Comparison of ENCODE assay signal across 23 cellular contexts in genomic region chrX:117771384-117771783, GRCh38.
DNase-seq lines count a peak whose midpoint lies in the region; ATAC-seq, FAIRE-seq and TF ChIP-seq lines count a peak whose summit lies in the region.
"Had no signal": no experiment of that assay in that cellular context is flagged by ENCODE, and none has a peak within 500 bp of the region (broad histone marks: within the 10 kb centered on the region; RNA-seq: fewer than 3 reads in every experiment).

No MANE protein-coding gene starts in this region.

- H3K23ac ChIP-seq in IMR-90 (ENCODE audit: low read depth, low read length) = no peak overlapping the region

- no peaks in the 10 kb centered on the region for H3K9me3 Mint-ChIP-seq in astrocyte (ENCODE audit: unreplicated experiment)
- peaks cover 42% of the 10 kb centered on the region for H3K9me3 Mint-ChIP-seq in osteocyte (ENCODE audit: unreplicated experiment)
- H3K9me3 Mint-ChIP-seq: CD8-positive, alpha-beta T cell had no signal

- H3K27me3 Mint-ChIP-seq in astrocyte (ENCODE audit: low read depth, unreplicated experiment) (no peaks in the 10 kb centered on the region), osteocyte (ENCODE audit: unreplicated experiment) (no peaks in the 10 kb centered on the region)
- H3K27me3 Mint-ChIP-seq: B cell; CD4-positive, CD25-positive, alpha-beta regulatory T cell had no signal

- ATAC-seq in SK-N-SH treated with all-trans-retinoic acid at 6 μM for 48 hours (no peak), IMR-90 (ENCODE audit: low read depth) (no peak)
- ATAC-seq: CD8-positive, alpha-beta T cell; GM12878; GM23338; HCT116 had no signal

- no peak overlapping the region for H2AK9ac ChIP-seq in IMR-90 (replicated peaks; ENCODE audit: low read depth, low read length, poor library complexity)

- H3K4me1 ChIP-seq in SK-N-SH (ENCODE audit: control insufficient read depth in 1 of 2, insufficient read depth in 2 of 2, low read depth in 1 of 2, low read length in 1 of 2) (no peaks in the 10 kb centered on the region), IMR-90 (ENCODE audit: control insufficient read depth, insufficient read depth, low read length) (no peaks in the 10 kb centered on the region), astrocyte (ENCODE audit: insufficient read depth, low read length) (no peaks in the 10 kb centered on the region)
- H3K4me1 ChIP-seq: BLaER1, Caco-2 had no signal

- no peak overlapping the region for H4K5ac ChIP-seq in IMR-90 (ENCODE audit: low read depth, low read length)

- H3K4me1 Mint-ChIP-seq in astrocyte (ENCODE audit: low read depth, unreplicated experiment) = no peaks in the 10 kb centered on the region
- no peaks in the 10 kb centered on the region for H3K4me1 Mint-ChIP-seq in osteocyte (ENCODE audit: unreplicated experiment)
- H3K4me1 Mint-ChIP-seq: B cell; CD4-positive, CD25-positive, alpha-beta regulatory T cell; GM23338; H9 had no signal

- H2BK20ac ChIP-seq in IMR-90 (ENCODE audit: low read depth, low read length) = no peak overlapping the region

- POLR2A ChIA-PET in SK-N-SH (lab: Yijun Ruan, JAX) (no interaction called here), IMR-90 (lab: Charles Lee; ENCODE audit: unreplicated experiment) (no interaction called here)

- H3K27me3 ChIP-seq in SK-N-SH (ENCODE audit: insufficient read depth) (no peaks in the 10 kb centered on the region), IMR-90 (ENCODE audit: control insufficient read depth, insufficient read depth, low read length) (no peaks in the 10 kb centered on the region), astrocyte (ENCODE audit: insufficient read depth, low read length) (no peaks in the 10 kb centered on the region)
- H3K27me3 ChIP-seq: BLaER1 had no signal

- no TSS peak for BruUV-seq in IMR-90 (replicated peaks; lab: Mats Ljungman, UMichigan)

- TF ChIP-seq RAD21 in SK-N-SH (IDR thresholded peaks at IDR 0.05; ENCODE audit: low read length) (no peak), IMR-90 (IDR thresholded peaks at IDR 0.05; ENCODE audit: low read length) (no peak)

- H3K14ac ChIP-seq in IMR-90 (replicated peaks; ENCODE audit: low read depth, low read length) = no peak overlapping the region

- no peak for DNase-seq in SK-N-SH
- no peak for DNase-seq in IMR-90
- no peak for DNase-seq in astrocyte (ENCODE audit: low read depth)
- DNase-seq in osteocyte (ENCODE audit: extremely low spot score, unreplicated experiment) = no peak
- no peak for DNase-seq in D341Med (ENCODE audit: low spot score)
- no peak for DNase-seq in NCI-H2227 (lab: John Stamatoyannopoulos, UW; ENCODE audit: unreplicated experiment)
- DNase-seq: 8988T; Caco-2; CD4-positive, CD25-positive, alpha-beta regulatory T cell; CD8-positive, alpha-beta T cell; DMS 273 treated with DMSO at 0.1 percent for 48 hours; DMS79; EL; GDM1; H9 had no signal

- H3K9ac ChIP-seq in SK-N-SH = no peak overlapping the region
- no peak overlapping the region for H3K9ac ChIP-seq in IMR-90 (ENCODE audit: low read depth, low read length)
- no peak overlapping the region for H3K9ac ChIP-seq in astrocyte (ENCODE audit: low read length)
- H3K9ac ChIP-seq: BLaER1 had no signal

- no peak overlapping the region for H2AK5ac ChIP-seq in IMR-90 (ENCODE audit: low read depth, low read length)

- H2AFZ ChIP-seq in SK-N-SH (ENCODE audit: low read depth) (no peak overlapping the region), IMR-90 (replicated peaks; ENCODE audit: low read length, poor library complexity) (no peak overlapping the region), astrocyte (ENCODE audit: low read depth, low read length) (no peak overlapping the region)
- H2AFZ ChIP-seq: GM23338 had no signal

- H3K4me3 Mint-ChIP-seq in astrocyte (ENCODE audit: unreplicated experiment) (no peak overlapping the region), osteocyte (ENCODE audit: unreplicated experiment) (no peak overlapping the region)
- H3K4me3 Mint-ChIP-seq: B cell; CD4-positive, CD25-positive, alpha-beta regulatory T cell; CD8-positive, alpha-beta T cell; GM23338; H9 had no signal

- in situ Hi-C loops in IMR-90 (cut with MboI; ENCODE audit: low sequenced_read_pairs) = no loop called here

- no peaks in the 10 kb centered on the region for H3K9me2 ChIP-seq in SK-N-SH

- H3K9me3 ChIP-seq in SK-N-SH (no peaks in the 10 kb centered on the region), IMR-90 (ENCODE audit: control insufficient read depth, insufficient read depth, low read length) (no peaks in the 10 kb centered on the region), astrocyte (ENCODE audit: insufficient read depth, low read depth, low read length) (no peaks in the 10 kb centered on the region)
- H3K9me3 ChIP-seq: Caco-2 had no signal

- H3K4me2 ChIP-seq in SK-N-SH = no peak overlapping the region
- no peak overlapping the region for H3K4me2 ChIP-seq in IMR-90 (ENCODE audit: low read depth, low read length)
- H3K4me2 ChIP-seq in astrocyte (ENCODE audit: low read length) = no peak overlapping the region
- H3K4me2 ChIP-seq: BLaER1, GM23338 had no signal

- H3K36me3 ChIP-seq in SK-N-SH (replicated peaks in 1 of 2; ENCODE audit: control insufficient read depth in 1 of 2, insufficient read depth in 2 of 2, low read length in 1 of 2) (no peaks in the 10 kb centered on the region), IMR-90 (ENCODE audit: control insufficient read depth, insufficient read depth, low read length) (no peaks in the 10 kb centered on the region), astrocyte (ENCODE audit: insufficient read depth, low read length) (no peaks in the 10 kb centered on the region)
- H3K36me3 ChIP-seq: BLaER1 had no signal

- no peak for TF ChIP-seq CTCF in SK-N-SH (IDR thresholded peaks at IDR 0.05)
- TF ChIP-seq CTCF in IMR-90 (conservative IDR thresholded peaks at IDR 0.05; ENCODE audit: low read depth, low read length) = no peak
- TF ChIP-seq CTCF in astrocyte (IDR thresholded peaks at IDR 0.05; ENCODE audit: insufficient read depth, low read depth, low read length) = no peak
- TF ChIP-seq CTCF in osteocyte (IDR thresholded peaks at IDR 0.05) = no peak

- no peaks in the 10 kb centered on the region for H3K36me3 Mint-ChIP-seq in astrocyte (ENCODE audit: low read depth, unreplicated experiment)
- no peaks in the 10 kb centered on the region for H3K36me3 Mint-ChIP-seq in osteocyte (ENCODE audit: unreplicated experiment)
- H3K36me3 Mint-ChIP-seq: CD4-positive, CD25-positive, alpha-beta regulatory T cell; CD8-positive, alpha-beta T cell had no signal

- no peak for TF ChIP-seq POLR2A in IMR-90 (IDR thresholded peaks at IDR 0.05; ENCODE audit: low read depth, low read length)

- no peak overlapping the region for H3K56ac ChIP-seq in IMR-90 (ENCODE audit: extremely low read depth, insufficient read depth, low read length)

- no peak overlapping the region for H3K4ac ChIP-seq in IMR-90 (ENCODE audit: low read depth, low read length)

- dilution Hi-C loops in IMR-90 (cut with HindIII; ENCODE audit: low sequenced_read_pairs, unreplicated experiment) = no loop called here

- no peak overlapping the region for H2BK15ac ChIP-seq in IMR-90 (ENCODE audit: low read depth, low read length)

- no peaks in the 10 kb centered on the region for H3K79me1 ChIP-seq in IMR-90 (ENCODE audit: low read depth in 1 of 2, low read length in 2 of 2)

- H3K4me3 ChIP-seq in SK-N-SH (ENCODE audit: low read depth in 2 of 2, low read length in 1 of 2) (no peak overlapping the region), IMR-90 (ENCODE audit: insufficient read depth, low read depth, low read length) (no peak overlapping the region), astrocyte (ENCODE audit: insufficient read depth, low read depth, low read length) (no peak overlapping the region)
- H3K4me3 ChIP-seq: BLaER1, GM12878, GM23338 had no signal

- no peaks in the 10 kb centered on the region for H3F3A ChIP-seq in SK-N-SH (replicated peaks; ENCODE audit: insufficient read depth)

- H3K27ac Mint-ChIP-seq in astrocyte (ENCODE audit: unreplicated experiment) = no peak overlapping the region
- no peak overlapping the region for H3K27ac Mint-ChIP-seq in osteocyte (ENCODE audit: unreplicated experiment)
- H3K27ac Mint-ChIP-seq: B cell; CD4-positive, CD25-positive, alpha-beta regulatory T cell; CD8-positive, alpha-beta T cell; GM23338; H9 had no signal

- CTCF ChIA-PET in SK-N-SH (lab: Yijun Ruan, JAX) = interaction anchor here (1.0 to 1.3 kb wide), 2 partner anchors 18 to 214 kb away, joined by 3 to 4 read pairs; no protein-coding TSS in a partner anchor
- CTCF ChIA-PET in IMR-90 (lab: Yijun Ruan, JAX) = no interaction called here

- H3K18ac ChIP-seq in IMR-90 (ENCODE audit: low read depth, low read length) = no peak overlapping the region

- H3K27ac ChIP-seq in SK-N-SH (ENCODE audit: low read depth in 2 of 2, low read length in 1 of 2) = no peak overlapping the region
- H3K27ac ChIP-seq in IMR-90 (ENCODE audit: insufficient read depth, low read length) = no peak overlapping the region
- no peak overlapping the region for H3K27ac ChIP-seq in astrocyte (ENCODE audit: low read depth, low read length)
- H3K27ac ChIP-seq: BLaER1, C4-2B had no signal

- H3K9me1 ChIP-seq in IMR-90 (ENCODE audit: insufficient read depth, low read length) = no peaks in the 10 kb centered on the region

- H4K91ac ChIP-seq in IMR-90 (ENCODE audit: insufficient read depth, low read depth, low read length) = no peak overlapping the region

- no peak overlapping the region for H4K8ac ChIP-seq in IMR-90 (ENCODE audit: low read depth in 2 of 2, low read length in 2 of 2)

- peak; percentile 34 for FAIRE-seq in astrocyte (lab: Jason Lieb, UNC)
- FAIRE-seq: D721Med, GM12878 had no signal

- no peaks in the 10 kb centered on the region for H4K20me1 ChIP-seq in SK-N-SH (ENCODE audit: insufficient read depth)
- no peaks in the 10 kb centered on the region for H4K20me1 ChIP-seq in IMR-90 (ENCODE audit: insufficient read depth, low read length)
- no peaks in the 10 kb centered on the region for H4K20me1 ChIP-seq in astrocyte (ENCODE audit: insufficient read depth, low read length)
- H4K20me1 ChIP-seq: BLaER1 had no signal

- no peak overlapping the region for H2BK120ac ChIP-seq in IMR-90 (ENCODE audit: low read depth, low read length)

- intact Hi-C loops in IMR-90 (cut with micrococcal nuclease) = no loop called here

- no peak for TF ChIP-seq EP300 in SK-N-SH (IDR thresholded peaks at IDR 0.05; ENCODE audit: borderline replicate concordance in 1 of 2, low read depth in 1 of 2, low read length in 1 of 2)

- H3K79me2 ChIP-seq in SK-N-SH (ENCODE audit: insufficient read depth) = no peaks in the 10 kb centered on the region
- no peaks in the 10 kb centered on the region for H3K79me2 ChIP-seq in astrocyte (ENCODE audit: insufficient read depth, low read length)

- H2BK5ac ChIP-seq in IMR-90 (ENCODE audit: low read depth, low read length, poor library complexity, severe bottlenecking) = no peak overlapping the region

TF ChIP-seq in SK-N-SH treated with all-trans-retinoic acid at 6 μM for 48 hours, 23 proteins besides CTCF, POLR2A, EP300 and RAD21 (continues in another document):
- no peak for TF ChIP-seq ZNF8 (CRISPR knock-in tag; IDR thresholded peaks at IDR 0.05)

TF ChIP-seq in IMR-90, 13 proteins besides CTCF, POLR2A, EP300 and RAD21:
- TF ChIP-seq MAFK (IDR thresholded peaks at IDR 0.05; ENCODE audit: low read depth, low read length) (peak; percentile 73), FOS (IDR thresholded peaks at IDR 0.05; ENCODE audit: low read depth, low read length) (no peak)
TF ChIP-seq in IMR-90: peak in this region for 1.
